ENCODE assay signal across 17 cellular contexts in the genomic region with DNA sequence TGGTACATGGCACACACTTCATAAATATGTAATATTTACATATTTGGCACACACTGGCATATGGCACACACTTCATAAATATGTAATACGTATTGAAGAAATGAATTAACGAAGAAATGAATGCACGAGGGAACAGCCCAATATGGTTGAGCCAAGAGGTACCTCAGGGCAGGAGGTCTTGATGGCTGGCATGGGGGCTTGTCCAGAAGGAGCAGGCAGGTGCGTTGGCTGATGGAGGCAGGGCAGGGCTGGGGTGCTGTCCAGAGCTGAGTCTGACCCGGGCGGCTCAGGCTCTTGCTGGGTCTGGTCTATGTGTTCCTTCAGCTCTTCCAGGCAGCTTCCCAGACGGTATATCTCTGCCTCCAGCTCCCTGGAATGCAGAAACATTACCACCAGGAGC. TPM values are rescaled to one million over a fixed set of nuclear protein-coding genes. Genes with fewer than 3 reads are reported as not detected.
A peak's percentile ranks its signal among the peaks of the same experiment; 100 is the strongest.
DNase-seq lines count a peak whose midpoint lies in the region; ATAC-seq and TF ChIP-seq lines count a peak whose summit lies in the region.
"Had no signal": no experiment of that assay in that cellular context is flagged by ENCODE, and none has a peak within 500 bp of the region (broad histone marks: within the 10 kb centered on the region; RNA-seq: fewer than 3 reads in every experiment).

No MANE protein-coding gene starts in this region.

- no peaks in the 10 kb centered on the region for H3K36me3 ChIP-seq in mammary epithelial cell (ENCODE audit: insufficient read depth, low read length)
- H3K36me3 ChIP-seq in prostate gland = peaks cover 11 to 27% of the 10 kb centered on the region in 2 donors

- H3K9ac ChIP-seq in H9 (ENCODE audit: extremely low read depth, insufficient read length, low read length) (no peak overlapping the region), mammary epithelial cell (ENCODE audit: insufficient read depth, low read length) (no peak overlapping the region)

- peaks cover 65% of the 10 kb centered on the region for H3K4me1 Mint-ChIP-seq in activated T-cell treated with anti-CD3 and anti-CD28 coated beads, Interleukin-2, amount 50 U/mL, for 72 hours (ENCODE audit: low read depth)
- peaks cover 70% of the 10 kb centered on the region for H3K4me1 Mint-ChIP-seq in activated CD4-positive, alpha-beta memory T cell treated with anti-CD3 and anti-CD28 coated beads, Interleukin-2, amount 10 ng/mL, durations not matched to agents 7 days and 5 days
- peaks cover 61 to 65% of the 10 kb centered on the region in 2 donors for H3K4me1 Mint-ChIP-seq in effector memory CD8-positive, alpha-beta T cell (ENCODE audit: low read depth in 2 of 2)
- peaks cover 92% of the 10 kb centered on the region for H3K4me1 Mint-ChIP-seq in stimulated activated naive CD8-positive, alpha-beta T cell treated with anti-CD3 and anti-CD28 coated beads, Interleukin-15, amount 100 ng/mL, for 72 hours
- H3K4me1 Mint-ChIP-seq in H9 = no peaks in the 10 kb centered on the region; a peak in 1 of 4 replicates

- no CpG with 5 or more reads among the region's 7 CpGs for WGBS in H9 (ENCODE audit: extremely low coverage, insufficient read length, low lambda C conversion rate)
- 92% methylated on average over 7 of the region's 7 CpGs for WGBS in mammary epithelial cell (ENCODE audit: low coverage, missing lambda C conversion rate)
- 92% methylated on average over 7 of the region's 7 CpGs for WGBS in prostate gland

- H4K5ac ChIP-seq in H9 (ENCODE audit: insufficient read length, low read depth, low read length) = no peak overlapping the region

- in situ Hi-C loops in mammary epithelial cell (cut with MboI; ENCODE audit: low sequenced_read_pairs in 2 of 2) = no loop called here

- no peaks in the 10 kb centered on the region for H3K27me3 ChIP-seq in H9 (ENCODE audit: insufficient read depth, low read length)
- no peaks in the 10 kb centered on the region for H3K27me3 ChIP-seq in mammary epithelial cell (ENCODE audit: insufficient read depth, low read length)
- no peaks in the 10 kb centered on the region for H3K27me3 ChIP-seq in prostate gland (replicated peaks; ENCODE audit: insufficient read depth)
- H3K27me3 ChIP-seq: foreskin keratinocyte, tibial nerve had no signal

- BruUV-seq in mammary epithelial cell (replicated peaks; lab: Mats Ljungman, UMichigan) = no TSS peak

- no peaks in the 10 kb centered on the region for H3K9me3 ChIP-seq in H9 (ENCODE audit: control insufficient read depth, low read depth, low read length)
- H3K9me3 ChIP-seq in mammary epithelial cell (replicated peaks; ENCODE audit: insufficient read depth, low read length) = no peaks in the 10 kb centered on the region
- H3K9me3 ChIP-seq in prostate gland = no peaks in the 10 kb centered on the region
- H3K9me3 ChIP-seq: tibial nerve had no signal

- H3K4me2 ChIP-seq in H9 (ENCODE audit: insufficient read depth, insufficient read length, low read length) = no peak overlapping the region
- no peak overlapping the region for H3K4me2 ChIP-seq in mammary epithelial cell (ENCODE audit: insufficient read depth, low read depth, low read length)

- no peak overlapping the region for H2BK20ac ChIP-seq in H9 (ENCODE audit: low read depth, low read length, poor library complexity, severe bottlenecking)

- H2BK5ac ChIP-seq in H9 (ENCODE audit: insufficient read length, low read length) = no peak overlapping the region

- H3K18ac ChIP-seq in H9 (ENCODE audit: insufficient read length, low read depth, low read length) = no peak overlapping the region

- no peaks in the 10 kb centered on the region for H3K23me2 ChIP-seq in H9 (ENCODE audit: insufficient read length, low read depth, low read length, poor library complexity, severe bottlenecking)

- no peak overlapping the region for H4K91ac ChIP-seq in H9 (ENCODE audit: insufficient read length, low read depth, low read length)

- H3K36me3 Mint-ChIP-seq in activated T-cell treated with anti-CD3 and anti-CD28 coated beads, Interleukin-2, amount 50 U/mL, for 72 hours (ENCODE audit: insufficient read depth in 2 of 2) = peaks cover 22 to 61% of the 10 kb centered on the region in 2 donors
- H3K36me3 Mint-ChIP-seq in activated CD4-positive, alpha-beta memory T cell treated with anti-CD3 and anti-CD28 coated beads, Interleukin-2, amount 10 ng/mL, durations not matched to agents 7 days and 5 days (ENCODE audit: low read depth) = peaks cover 93% of the 10 kb centered on the region
- peaks cover 96% of the 10 kb centered on the region for H3K36me3 Mint-ChIP-seq in effector memory CD8-positive, alpha-beta T cell (ENCODE audit: insufficient read depth)
- peaks cover 47 to 70% (median 64%) of the 10 kb centered on the region in 3 experiments for H3K36me3 Mint-ChIP-seq in H9 (ENCODE audit: insufficient read depth in 1 of 3, low read depth in 3 of 3)

- no peak overlapping the region for H2BK120ac ChIP-seq in H9 (ENCODE audit: low read depth, low read length, poor library complexity, severe bottlenecking)

- H3T11ph ChIP-seq in H9 (ENCODE audit: low read length) = no peak overlapping the region

- TF ChIP-seq POLR2A in prostate gland (IDR thresholded peaks at IDR 0.05) = no peak

- H3K27ac Mint-ChIP-seq in activated T-cell treated with anti-CD3 and anti-CD28 coated beads, Interleukin-2, amount 50 U/mL, for 72 hours = peak overlapping the region; percentile 93
- H3K27ac Mint-ChIP-seq in activated CD4-positive, alpha-beta memory T cell treated with anti-CD3 and anti-CD28 coated beads, Interleukin-2, amount 10 ng/mL, durations not matched to agents 7 days and 5 days = peak overlapping the region; percentile 76
- peak overlapping the region; percentile 91 to 96 for H3K27ac Mint-ChIP-seq in effector memory CD8-positive, alpha-beta T cell
- peak overlapping the region; percentile 57 to 98 for H3K27ac Mint-ChIP-seq in stimulated activated naive CD8-positive, alpha-beta T cell treated with anti-CD3 and anti-CD28 coated beads, Interleukin-15, amount 100 ng/mL, for 72 hours
- no peak overlapping the region; a peak in 1 of 7 replicates for H3K27ac Mint-ChIP-seq in H9
- H3K27ac Mint-ChIP-seq: mesothelial cell of epicardium had no signal

- no peak overlapping the region for H3K56ac ChIP-seq in H9 (ENCODE audit: insufficient read length, low read depth, low read length)

- H2AFZ ChIP-seq in H9 (ENCODE audit: low read length) (no peak overlapping the region), mammary epithelial cell (ENCODE audit: low read depth, low read length) (no peak overlapping the region)

- H3K4ac ChIP-seq in H9 (ENCODE audit: low read depth, low read length) = no peak overlapping the region

- TF ChIP-seq CTCF in H9 (conservative IDR thresholded peaks at IDR 0.05) (no peak), mammary epithelial cell (conservative IDR thresholded peaks at IDR 0.05 in 1 of 2, IDR thresholded peaks at IDR 0.05 in 1 of 2; ENCODE audit: extremely low read depth in 1 of 2, insufficient read depth in 1 of 2, low read depth in 1 of 2, low read length in 2 of 2) (no peak), prostate gland (IDR thresholded peaks at IDR 0.05) (no peak)

- no peaks in the 10 kb centered on the region for H3K27me3 Mint-ChIP-seq in activated T-cell treated with anti-CD3 and anti-CD28 coated beads, Interleukin-2, amount 50 U/mL, for 72 hours (ENCODE audit: low read depth)
- H3K27me3 Mint-ChIP-seq in activated CD4-positive, alpha-beta memory T cell treated with anti-CD3 and anti-CD28 coated beads, Interleukin-2, amount 10 ng/mL, durations not matched to agents 7 days and 5 days = no peaks in the 10 kb centered on the region
- H3K27me3 Mint-ChIP-seq in effector memory CD8-positive, alpha-beta T cell = no peaks in the 10 kb centered on the region
- H3K27me3 Mint-ChIP-seq in stimulated activated naive CD8-positive, alpha-beta T cell treated with anti-CD3 and anti-CD28 coated beads, Interleukin-15, amount 100 ng/mL, for 72 hours = no peaks in the 10 kb centered on the region
- H3K27me3 Mint-ChIP-seq in H9 (ENCODE audit: low read depth) = no peaks in the 10 kb centered on the region

- no peak overlapping the region for H2BK12ac ChIP-seq in H9 (ENCODE audit: insufficient read length, low read depth, low read length)

- H3K79me2 ChIP-seq in H9 (ENCODE audit: insufficient read depth, low read length) (no peaks in the 10 kb centered on the region), mammary epithelial cell (ENCODE audit: insufficient read depth, low read length) (no peaks in the 10 kb centered on the region)

- no peak overlapping the region for H3K23ac ChIP-seq in H9 (ENCODE audit: insufficient read length, low read depth, low read length)

- H3K79me1 ChIP-seq in H9 (ENCODE audit: insufficient read depth, low read depth, low read length, poor library complexity, severe bottlenecking) = no peaks in the 10 kb centered on the region

- H4K20me1 ChIP-seq in H9 (ENCODE audit: control insufficient read depth, insufficient read depth, insufficient read length) (peaks cover 2% of the 10 kb centered on the region), mammary epithelial cell (ENCODE audit: insufficient read depth, low read length) (no peaks in the 10 kb centered on the region)

- intact Hi-C loops in mammary epithelial cell (cut with micrococcal nuclease) = no loop called here
- intact Hi-C loops in prostate gland (cut with DNase I) = no loop called here

- H3K4me1 ChIP-seq in H9 (ENCODE audit: insufficient read depth, low read length) (no peaks in the 10 kb centered on the region), mammary epithelial cell (ENCODE audit: insufficient read depth, low read length) (peaks cover 11% of the 10 kb centered on the region), prostate gland (replicated peaks) (no peaks in the 10 kb centered on the region)

- H3K4me3 ChIP-seq in mammary epithelial cell (replicated peaks in 1 of 3; ENCODE audit: insufficient read depth in 1 of 3, low read depth in 2 of 3, low read length in 3 of 3) (no peak overlapping the region), prostate gland (no peak overlapping the region)
- H3K4me3 ChIP-seq: tibial nerve had no signal

- ATAC-seq in activated T-cell treated with anti-CD3 and anti-CD28 coated beads, Interleukin-2, amount 50 U/mL, for 72 hours (replicated peaks in 1 of 2) = no peak
- no peak for ATAC-seq in effector memory CD8-positive, alpha-beta T cell (replicated peaks)
- ATAC-seq in stimulated activated naive CD8-positive, alpha-beta T cell treated with anti-CD3 and anti-CD28 coated beads, Interleukin-15, amount 100 ng/mL, for 72 hours = no peak
- ATAC-seq: foreskin keratinocyte had no signal

- CTCF ChIA-PET in activated CD4-positive, alpha-beta memory T cell treated with anti-CD3 and anti-CD28 coated beads, Interleukin-2, amount 10 ng/mL, durations not matched to agents 7 days and 5 days (lab: Charles Lee) = interaction anchor here (1.1 to 2.1 kb wide), 2 partner anchors 9 to 43 kb away, joined by 4 to 9 read pairs; no protein-coding TSS in a partner anchor
- CTCF ChIA-PET in mammary epithelial cell (lab: Charles Lee; ENCODE audit: low non-redundant PET) = no interaction called here

- H3K27ac ChIP-seq in H9 (ENCODE audit: insufficient read length, low read depth, low read length) (no peak overlapping the region), mammary epithelial cell (ENCODE audit: insufficient read depth, low read depth, low read length) (no peak overlapping the region), prostate gland (no peak overlapping the region)
- H3K27ac ChIP-seq: epithelial cell of prostate, foreskin keratinocyte had no signal

- dilution Hi-C loops in mammary epithelial cell (cut with HindIII; ENCODE audit: low sequenced_read_pairs) = no loop called here

- H3K9me3 Mint-ChIP-seq in activated T-cell treated with anti-CD3 and anti-CD28 coated beads, Interleukin-2, amount 50 U/mL, for 72 hours = no peaks in the 10 kb centered on the region
- no peaks in the 10 kb centered on the region for H3K9me3 Mint-ChIP-seq in activated CD4-positive, alpha-beta memory T cell treated with anti-CD3 and anti-CD28 coated beads, Interleukin-2, amount 10 ng/mL, durations not matched to agents 7 days and 5 days
- H3K9me3 Mint-ChIP-seq in effector memory CD8-positive, alpha-beta T cell = no peaks in the 10 kb centered on the region
- H3K9me3 Mint-ChIP-seq in stimulated activated naive CD8-positive, alpha-beta T cell treated with anti-CD3 and anti-CD28 coated beads, Interleukin-15, amount 100 ng/mL, for 72 hours = no peaks in the 10 kb centered on the region
- H3K9me3 Mint-ChIP-seq in H9 = no peaks in the 10 kb centered on the region
- H3K9me3 Mint-ChIP-seq: mesothelial cell of epicardium had no signal

- H4K8ac ChIP-seq in H9 (replicated peaks; ENCODE audit: insufficient read length, low read depth, low read length) = no peak overlapping the region

- no peak overlapping the region for H3K4me3 Mint-ChIP-seq in activated T-cell treated with anti-CD3 and anti-CD28 coated beads, Interleukin-2, amount 50 U/mL, for 72 hours
- no peak overlapping the region for H3K4me3 Mint-ChIP-seq in activated CD4-positive, alpha-beta memory T cell treated with anti-CD3 and anti-CD28 coated beads, Interleukin-2, amount 10 ng/mL, durations not matched to agents 7 days and 5 days
- no peak overlapping the region for H3K4me3 Mint-ChIP-seq in effector memory CD8-positive, alpha-beta T cell
- no peak overlapping the region for H3K4me3 Mint-ChIP-seq in stimulated activated naive CD8-positive, alpha-beta T cell treated with anti-CD3 and anti-CD28 coated beads, Interleukin-15, amount 100 ng/mL, for 72 hours
- H3K4me3 Mint-ChIP-seq in H9 = no peak overlapping the region
- H3K4me3 Mint-ChIP-seq: mesothelial cell of epicardium had no signal

- H3K14ac ChIP-seq in H9 (ENCODE audit: insufficient read depth, low read length) = no peak overlapping the region

- H2BK15ac ChIP-seq in H9 (ENCODE audit: low read depth, low read length) = no peak overlapping the region

- POLR2A ChIA-PET in activated CD4-positive, alpha-beta memory T cell treated with anti-CD3 and anti-CD28 coated beads, Interleukin-2, amount 10 ng/mL, durations not matched to agents 7 days and 5 days (lab: Charles Lee) = interaction anchor here (4.1 to 17.7 kb wide), 3 partner anchors 9 to 26 kb away, joined by 20 to 633 read pairs (median 48); partner anchors contain the start of gene AKNA

- H2AK5ac ChIP-seq in H9 (ENCODE audit: insufficient read length, low read length) = no peak overlapping the region

- no peak for DNase-seq in activated T-cell treated with anti-CD3 and anti-CD28 coated beads, Interleukin-2, amount 50 U/mL, for 72 hours
- DNase-seq in activated T-cell treated with anti-CD3 and anti-CD28 coated beads, Interleukin-2, amount 50 U/mL, for 1 hour = no peak
- DNase-seq in activated CD4-positive, alpha-beta memory T cell treated with anti-CD3 and anti-CD28 coated beads, Interleukin-2, amount 10 ng/mL, durations not matched to agents 7 days and 5 days = no peak
- DNase-seq in effector memory CD8-positive, alpha-beta T cell = no peak
- no peak for DNase-seq in stimulated activated naive CD8-positive, alpha-beta T cell treated with anti-CD3 and anti-CD28 coated beads, Interleukin-15, amount 100 ng/mL, for 72 hours
- no peak for DNase-seq in H9
- no peak for DNase-seq in mammary epithelial cell
- no peak for DNase-seq in prostate gland (ENCODE audit: low spot score)
- DNase-seq: foreskin keratinocyte; IMR-90; NCI-H187; NCI-H446 treated with DMSO at 0.1 percent for 48 hours; NK-92 treated with Interleukin-12 subunit alpha and Interleukin-12 subunit beta, amount 100 ng/mL, for 24 hours had no signal

RNA-seq across cellular contexts. Expression of gene AKNA, which starts 26.2 kb away (rescaled TPM):
- 100 to 1,000 TPM; 204 to 246 TPM for total RNA-seq in activated T-cell treated with anti-CD3 and anti-CD28 coated beads, Interleukin-2, amount 50 U/mL, for 72 hours
- 100 to 1,000 TPM; 350 to 355 TPM for total RNA-seq in activated CD4-positive, alpha-beta memory T cell treated with anti-CD3 and anti-CD28 coated beads, Interleukin-2, amount 10 ng/mL, durations not matched to agents 7 days and 5 days
- total RNA-seq in H9 (2021) = 19.7 and 20.8 TPM in 2 replicates
- 1 to 10 TPM; 4.5 to 8.1 TPM for total RNA-seq in mammary epithelial cell
- polyA plus RNA-seq in mammary epithelial cell = 2.8 TPM
- polyA minus RNA-seq in mammary epithelial cell = 6.4 TPM
- 10 to 100 TPM; 20.5 to 30.1 TPM for total RNA-seq in prostate gland

RNA-seq across cellular contexts. Expression of gene ORM2, which starts 31.9 kb away (rescaled TPM):
- total RNA-seq in activated T-cell treated with anti-CD3 and anti-CD28 coated beads, Interleukin-2, amount 50 U/mL, for 72 hours = not detected
- total RNA-seq in activated CD4-positive, alpha-beta memory T cell treated with anti-CD3 and anti-CD28 coated beads, Interleukin-2, amount 10 ng/mL, durations not matched to agents 7 days and 5 days = not detected
- total RNA-seq in H9 (2021) = 1.2 and 1.4 TPM in 2 replicates
- total RNA-seq in mammary epithelial cell = not detected
- polyA plus RNA-seq in mammary epithelial cell = not detected
- polyA minus RNA-seq in mammary epithelial cell = not detected
- 1 to 10 TPM in 1 of 2 donors, under 1 TPM in 1; 0.91 to 1.9 TPM for total RNA-seq in prostate gland
- total RNA-seq: foreskin keratinocyte, IMR-90, mesothelial cell of epicardium, renal cortical epithelial cell, tibial nerve had no signal
- polyA plus RNA-seq: foreskin keratinocyte, IMR-90 had no signal

RNA-seq across cellular contexts. Expression of gene ORM1, which starts 38.6 kb away (rescaled TPM):
- not detected for total RNA-seq in activated T-cell treated with anti-CD3 and anti-CD28 coated beads, Interleukin-2, amount 50 U/mL, for 72 hours
- total RNA-seq in activated CD4-positive, alpha-beta memory T cell treated with anti-CD3 and anti-CD28 coated beads, Interleukin-2, amount 10 ng/mL, durations not matched to agents 7 days and 5 days = not detected
- 4.0 and 4.4 TPM in 2 replicates for total RNA-seq in H9 (2021)
- total RNA-seq in mammary epithelial cell = not detected
- not detected for polyA plus RNA-seq in mammary epithelial cell
- polyA minus RNA-seq in mammary epithelial cell = not detected
- total RNA-seq in prostate gland = not detected
- total RNA-seq: foreskin keratinocyte, mesothelial cell of epicardium, renal cortical epithelial cell, tibial nerve had no signal
- polyA plus RNA-seq: foreskin keratinocyte, IMR-90 had no signal

Comparison
In these comparisons a context has a peak if more than half of its experiments do, and no peak if none do; other contexts are left out.
1. H3K27ac Mint-ChIP-seq: peak in activated T-cell treated with anti-CD3 and anti-CD28 coated beads, Interleukin-2, amount 50 U/mL, for 72 hours (single experiment), activated CD4-positive, alpha-beta memory T cell treated with anti-CD3 and anti-CD28 coated beads, Interleukin-2, amount 10 ng/mL, durations not matched to agents 7 days and 5 days (single experiment), effector memory CD8-positive, alpha-beta T cell (2 of 2) and stimulated activated naive CD8-positive, alpha-beta T cell treated with anti-CD3 and anti-CD28 coated beads, Interleukin-15, amount 100 ng/mL, for 72 hours (2 of 2); none in H9 (0 of 3).